Comparison of ENCODE assay signal across 17 cellular contexts in genomic region chr12:87845995-87846483, GRCh38.
DNase-seq lines count a peak whose midpoint lies in the region; ATAC-seq and TF ChIP-seq lines count a peak whose summit lies in the region.
"Had no signal": no experiment of that assay in that cellular context is flagged by ENCODE, and none has a peak within 500 bp of the region (broad histone marks: within the 10 kb centered on the region; RNA-seq: fewer than 3 reads in every experiment).

No MANE protein-coding gene starts in this region.

- H3K79me2 ChIP-seq in trophoblast cell (ENCODE audit: control insufficient read depth, insufficient read depth, low read length, poor library complexity) = no peaks in the 10 kb centered on the region

- H2AK5ac ChIP-seq in IMR-90 (ENCODE audit: low read depth, low read length) = no peak overlapping the region
- H2AK5ac ChIP-seq in mesenchymal stem cell (ENCODE audit: low read length, severe bottlenecking) = no peak overlapping the region
- no peak overlapping the region for H2AK5ac ChIP-seq in trophoblast cell (ENCODE audit: low read length)

- ATAC-seq in IMR-90 (ENCODE audit: low read depth) (no peak), GM19035 (IDR thresholded peaks at IDR 0.05; ENCODE audit: unreplicated experiment) (no peak)
- ATAC-seq: CD8-positive, alpha-beta T cell had no signal

- in situ Hi-C loops in IMR-90 (cut with MboI; ENCODE audit: low sequenced_read_pairs) = no loop called here

- H3K27ac ChIP-seq in IMR-90 (ENCODE audit: insufficient read depth, low read length) (no peak overlapping the region), mesenchymal stem cell (ENCODE audit: low read length, poor library complexity, severe bottlenecking) (no peak overlapping the region), trophoblast cell (ENCODE audit: low read depth, low read length) (peak overlapping the region; percentile 25)
- H3K27ac ChIP-seq: 22Rv1, GM23248, HL-60 had no signal

- H2BK15ac ChIP-seq in IMR-90 (ENCODE audit: low read depth, low read length) = no peak overlapping the region
- no peak overlapping the region for H2BK15ac ChIP-seq in mesenchymal stem cell (ENCODE audit: low read depth, poor library complexity, severe bottlenecking)

- H3K14ac ChIP-seq in IMR-90 (replicated peaks; ENCODE audit: low read depth, low read length) (no peak overlapping the region), mesenchymal stem cell (ENCODE audit: low read length in 2 of 2) (no peak overlapping the region), trophoblast cell (ENCODE audit: low read length) (no peak overlapping the region)

- CTCF ChIA-PET in IMR-90 (lab: Yijun Ruan, JAX) = no interaction called here

- H3K23ac ChIP-seq in IMR-90 (ENCODE audit: low read depth, low read length) (no peak overlapping the region), mesenchymal stem cell (ENCODE audit: low read length in 2 of 2) (no peak overlapping the region), trophoblast cell (ENCODE audit: low read length) (no peak overlapping the region)

- no peak for TF ChIP-seq CTCF in IMR-90 (conservative IDR thresholded peaks at IDR 0.05; ENCODE audit: low read depth, low read length)

- H2BK120ac ChIP-seq in IMR-90 (ENCODE audit: low read depth, low read length) (peak overlapping the region; percentile 66; the same call in 1 of the 2 replicates), mesenchymal stem cell (ENCODE audit: low read depth, low read length) (no peak overlapping the region), trophoblast cell (ENCODE audit: insufficient read depth, low read length, poor library complexity) (no peak overlapping the region)

- H2AK9ac ChIP-seq in IMR-90 (replicated peaks; ENCODE audit: low read depth, low read length, poor library complexity) = no peak overlapping the region

- dilution Hi-C loops in IMR-90 (cut with HindIII; ENCODE audit: low sequenced_read_pairs, unreplicated experiment) = no loop called here

- DNase-seq in DMS114 treated with DMSO at 0.1 percent for 48 hours (lab: John Stamatoyannopoulos, UW; ENCODE audit: unreplicated experiment) (peak; percentile 69), IMR-90 (no peak), mesenchymal stem cell (peak; percentile 8), trophoblast cell (no peak), ecto neural progenitor cell (ENCODE audit: low spot score) (no peak), NCI-H128 (lab: John Stamatoyannopoulos, UW; ENCODE audit: unreplicated experiment) (no peak)
- DNase-seq: CD8-positive, alpha-beta T cell; COR-L47; DND-41; GF-D8; GM23248; HFFc6; KG1 had no signal

- no peak overlapping the region for H4K12ac ChIP-seq in trophoblast cell (ENCODE audit: low read depth, low read length)

- H2BK5ac ChIP-seq in IMR-90 (ENCODE audit: low read depth, low read length, poor library complexity, severe bottlenecking) (no peak overlapping the region), mesenchymal stem cell (ENCODE audit: low read depth, low read length, poor library complexity, severe bottlenecking) (no peak overlapping the region), trophoblast cell (ENCODE audit: low read depth, low read length, poor library complexity) (no peak overlapping the region)

- H3K56ac ChIP-seq in IMR-90 (ENCODE audit: extremely low read depth, insufficient read depth, low read length) = no peak overlapping the region

- H3K4me2 ChIP-seq in IMR-90 (ENCODE audit: low read depth, low read length) = no peak overlapping the region
- H3K4me2 ChIP-seq in mesenchymal stem cell (ENCODE audit: low read length, poor library complexity, severe bottlenecking) = no peak overlapping the region
- H3K4me2 ChIP-seq in trophoblast cell (ENCODE audit: low read length) = no peak overlapping the region

- 0 out of 2 replicates have a peak overlapping the region, but pooled peaks have one; percentile 80 for H2BK20ac ChIP-seq in IMR-90 (ENCODE audit: low read depth, low read length)

- intact Hi-C loops in IMR-90 (cut with micrococcal nuclease) = loop anchor here (5.0 to 10.0 kb wide), 5 partner anchors 151 to 1924 kb away; no protein-coding TSS in a partner anchor

- H3K18ac ChIP-seq in IMR-90 (ENCODE audit: low read depth, low read length) (peak overlapping the region; percentile 88; the same call in 1 of the 2 replicates), mesenchymal stem cell (ENCODE audit: low read depth in 1 of 2, low read length in 2 of 2) (no peak overlapping the region), trophoblast cell (ENCODE audit: low read length) (no peak overlapping the region)

- H3K27me3 ChIP-seq in IMR-90 (ENCODE audit: control insufficient read depth, insufficient read depth, low read length) = no peaks in the 10 kb centered on the region
- H3K27me3 ChIP-seq in mesenchymal stem cell (ENCODE audit: control insufficient read depth in 1 of 2, insufficient read depth in 1 of 2, low read length in 2 of 2) = no peaks in the 10 kb centered on the region
- no peaks in the 10 kb centered on the region for H3K27me3 ChIP-seq in trophoblast cell (ENCODE audit: insufficient read depth, low read length)

- H3K4me3 ChIP-seq in IMR-90 (ENCODE audit: insufficient read depth, low read depth, low read length) (no peak overlapping the region), mesenchymal stem cell (ENCODE audit: insufficient read depth in 1 of 2, low read depth in 1 of 2, low read length in 2 of 2) (no peak overlapping the region), trophoblast cell (ENCODE audit: low read depth, low read length) (no peak overlapping the region)
- H3K4me3 ChIP-seq: GM23248, HAP-1 had no signal

- H3K36me3 ChIP-seq in IMR-90 (ENCODE audit: control insufficient read depth, insufficient read depth, low read length) (no peaks in the 10 kb centered on the region), mesenchymal stem cell (ENCODE audit: control insufficient read depth in 1 of 2, insufficient read depth in 2 of 2, low read depth in 1 of 2, low read length in 2 of 2) (no peaks in the 10 kb centered on the region), trophoblast cell (ENCODE audit: control insufficient read depth in 1 of 2, insufficient read depth in 2 of 2, low read length in 2 of 2) (no peaks in the 10 kb centered on the region)
- H3K36me3 ChIP-seq: HAP-1 had no signal

- no peaks in the 10 kb centered on the region for H3K79me1 ChIP-seq in IMR-90 (ENCODE audit: low read depth in 1 of 2, low read length in 2 of 2)
- H3K79me1 ChIP-seq in mesenchymal stem cell (replicated peaks; ENCODE audit: low read length, poor library complexity, severe bottlenecking) = no peaks in the 10 kb centered on the region
- peaks cover 3% of the 10 kb centered on the region for H3K79me1 ChIP-seq in trophoblast cell (ENCODE audit: low read length)

- TF ChIP-seq RAD21 in IMR-90 (IDR thresholded peaks at IDR 0.05; ENCODE audit: low read length) = no peak

- H3K9ac ChIP-seq in IMR-90 (ENCODE audit: low read depth, low read length) (no peak overlapping the region), mesenchymal stem cell (ENCODE audit: low read length) (no peak overlapping the region), trophoblast cell (ENCODE audit: low read length) (no peak overlapping the region)
- H3K9ac ChIP-seq: GM23248 had no signal

- H2AFZ ChIP-seq in IMR-90 (replicated peaks; ENCODE audit: low read length, poor library complexity) = no peak overlapping the region
- H2AFZ ChIP-seq in mesenchymal stem cell (ENCODE audit: low read depth, low read length) = no peak overlapping the region
- no peak overlapping the region for H2AFZ ChIP-seq in trophoblast cell (ENCODE audit: insufficient read depth, low read length, poor library complexity)
- H2AFZ ChIP-seq: GM23248 had no signal

- POLR2A ChIA-PET in IMR-90 (lab: Charles Lee; ENCODE audit: unreplicated experiment) = no interaction called here

- peak overlapping the region; percentile 92; the same call in 1 of the 2 replicates for H4K5ac ChIP-seq in IMR-90 (ENCODE audit: low read depth, low read length)

- H3K4me1 ChIP-seq in IMR-90 (ENCODE audit: control insufficient read depth, insufficient read depth, low read length) (peaks cover 3% of the 10 kb centered on the region; the same call in 1 of the 2 replicates), mesenchymal stem cell (ENCODE audit: control insufficient read depth, insufficient read depth, low read depth, low read length) (no peaks in the 10 kb centered on the region), trophoblast cell (ENCODE audit: control insufficient read depth in 1 of 2, insufficient read depth in 2 of 2, low read length in 2 of 2) (no peaks in the 10 kb centered on the region)

- no CpG with 5 or more reads among the region's 2 CpGs for WGBS in IMR-90 (ENCODE audit: extremely low coverage in 2 of 2, insufficient read length in 1 of 2), 2 experiments
- 48% methylated on average over 2 of the region's 2 CpGs for WGBS in mesenchymal stem cell
- WGBS in trophoblast cell (ENCODE audit: extremely low coverage, insufficient coverage, insufficient read length) = no CpG with 5 or more reads among the region's 2 CpGs

- H3K9me1 ChIP-seq in IMR-90 (ENCODE audit: insufficient read depth, low read length) = 0 out of 2 replicates have a peak, but pooled peaks cover 3% of the 10 kb centered on the region

- H4K8ac ChIP-seq in IMR-90 (ENCODE audit: low read depth in 2 of 2, low read length in 2 of 2) = no peak overlapping the region
- H4K8ac ChIP-seq in mesenchymal stem cell (ENCODE audit: low read length) = no peak overlapping the region
- H4K8ac ChIP-seq in trophoblast cell (ENCODE audit: low read depth, low read length) = no peak overlapping the region

- BruUV-seq in IMR-90 (replicated peaks; lab: Mats Ljungman, UMichigan) = no TSS peak

- TF ChIP-seq POLR2A in IMR-90 (IDR thresholded peaks at IDR 0.05; ENCODE audit: low read depth, low read length) = no peak

- H3K9me3 ChIP-seq in IMR-90 (ENCODE audit: control insufficient read depth, insufficient read depth, low read length) (no peaks in the 10 kb centered on the region), mesenchymal stem cell (ENCODE audit: control insufficient read depth, low read length) (no peaks in the 10 kb centered on the region), trophoblast cell (ENCODE audit: insufficient read depth, low read depth, low read length) (no peaks in the 10 kb centered on the region)
- H3K9me3 ChIP-seq: HAP-1 had no signal

- H2BK12ac ChIP-seq in mesenchymal stem cell (ENCODE audit: low read length in 2 of 2) (no peak overlapping the region), trophoblast cell (ENCODE audit: low read length) (no peak overlapping the region)

- H3K4ac ChIP-seq in IMR-90 (ENCODE audit: low read depth, low read length) = no peak overlapping the region
- no peak overlapping the region for H3K4ac ChIP-seq in mesenchymal stem cell (ENCODE audit: low read depth in 1 of 2, low read length in 2 of 2)
- H3K4ac ChIP-seq in trophoblast cell (ENCODE audit: low read depth, low read length) = no peak overlapping the region

- no peak overlapping the region for H4K91ac ChIP-seq in IMR-90 (ENCODE audit: insufficient read depth, low read depth, low read length)
- no peak overlapping the region for H4K91ac ChIP-seq in mesenchymal stem cell (ENCODE audit: low read length)
- H4K91ac ChIP-seq in trophoblast cell (ENCODE audit: low read depth, low read length) = no peak overlapping the region

- H4K20me1 ChIP-seq in IMR-90 (ENCODE audit: insufficient read depth, low read length) = no peaks in the 10 kb centered on the region

TF ChIP-seq in IMR-90, 13 proteins besides CTCF, POLR2A, EP300 and RAD21 (continues in another document):
- no peak for TF ChIP-seq BHLHE40 (IDR thresholded peaks at IDR 0.05; ENCODE audit: low read depth, low read length)
- TF ChIP-seq MAZ (IDR thresholded peaks at IDR 0.05; ENCODE audit: borderline replicate concordance, low read depth, low read length) = no peak
- no peak for TF ChIP-seq FOS (IDR thresholded peaks at IDR 0.05; ENCODE audit: low read depth, low read length)

Comparison
In these comparisons a context has a peak if more than half of its experiments do, and no peak if none do; other contexts are left out.
1. DNase-seq: peak in DMS114 treated with DMSO at 0.1 percent for 48 hours (single experiment) and mesenchymal stem cell (single experiment); none in IMR-90 (single experiment), trophoblast cell (0 of 2), ecto neural progenitor cell (single experiment) and NCI-H128 (single experiment).